Comparison of ENCODE assay signal across 16 cellular contexts in genomic region chr22:29998627-29999026, GRCh38.
DNase-seq lines count a peak whose midpoint lies in the region; ATAC-seq and TF ChIP-seq lines count a peak whose summit lies in the region.
"Had no signal": no experiment of that assay in that cellular context is flagged by ENCODE, and none has a peak within 500 bp of the region (broad histone marks: within the 10 kb centered on the region; RNA-seq: fewer than 3 reads in every experiment).

No MANE protein-coding gene starts in this region.

- H3K4me3 ChIP-seq in heart right ventricle, result no peak overlapping the region
- no peak overlapping the region for H3K4me3 ChIP-seq in urinary bladder (ENCODE audit: low read depth, low read length)
- H3K4me3 ChIP-seq: lower lobe of right lung, pancreas, skin epidermis had no signal

- no peaks in the 10 kb centered on the region for H3K27me3 ChIP-seq in heart right ventricle
- H3K27me3 ChIP-seq: pancreas had no signal

- WGBS in heart right ventricle, 2 donors, result 61 to 70% methylated on average over 4 of the region's 4 CpGs
- WGBS in urinary bladder, result 39% methylated on average over 4 of the region's 4 CpGs

- H3K36me3 Mint-ChIP-seq in endothelial cell (ENCODE audit: low read depth, unreplicated experiment), result peaks cover 18% of the 10 kb centered on the region

- no peak overlapping the region for H3K27ac ChIP-seq in heart right ventricle
- peak overlapping the region; percentile 10 for H3K27ac ChIP-seq in urinary bladder (ENCODE audit: low read depth)
- H3K27ac ChIP-seq: lower lobe of right lung, pancreas, skin epidermis had no signal

- no peaks in the 10 kb centered on the region for H3K9me3 Mint-ChIP-seq in endothelial cell (ENCODE audit: unreplicated experiment)
- H3K9me3 Mint-ChIP-seq: central memory CD8-positive, alpha-beta T cell had no signal

- no peaks in the 10 kb centered on the region for H3K9me3 ChIP-seq in heart right ventricle
- H3K9me3 ChIP-seq: lower lobe of right lung, pancreas had no signal

- H3K36me3 ChIP-seq in heart right ventricle, result peaks cover 0 to 69% (median 10%) of the 10 kb centered on the region in 9 donors
- H3K36me3 ChIP-seq in urinary bladder (ENCODE audit: insufficient read depth), result peaks cover 3% of the 10 kb centered on the region

- H3K4me1 Mint-ChIP-seq in endothelial cell (ENCODE audit: unreplicated experiment), result peaks cover 6% of the 10 kb centered on the region

- H3K27ac Mint-ChIP-seq in endothelial cell (ENCODE audit: unreplicated experiment), result no peak overlapping the region

- peak in 5 of 9 donors; percentile 17 to 53 (median 31) for TF ChIP-seq CTCF in heart right ventricle (IDR thresholded peaks at IDR 0.05)
- peak; percentile 74 for TF ChIP-seq CTCF in endothelial cell (IDR thresholded peaks at IDR 0.05; ENCODE audit: unreplicated experiment)

- intact Hi-C loops in heart right ventricle (cut with DNase I) (loop anchor here in 1 of 10 donors (10.0 kb wide), 1 partner anchor 164 kb away; the partner anchor contains the start of gene ASCC2), Right ventricle myocardium inferior (cut with DNase I) (loop anchor here (5.0 kb wide), 2 partner anchors 116 to 161 kb away; partner anchors contain the start of genes ASCC2 and MTMR3)

- ATAC-seq in heart right ventricle (no peak), Right ventricle myocardium inferior (no peak), HG03139 (IDR thresholded peaks at IDR 0.05; ENCODE audit: unreplicated experiment) (no peak), GM21360 (IDR thresholded peaks at IDR 0.05; ENCODE audit: unreplicated experiment) (no peak)
- ATAC-seq: lower lobe of right lung, pancreas had no signal

- DNase-seq in heart right ventricle (no peak), Right ventricle myocardium inferior (ENCODE audit: missing footprints) (no peak), LHCN-M2 (ENCODE audit: low read depth) (peak; percentile 28), endothelial cell (ENCODE audit: low spot score) (no peak), H4 (ENCODE audit: low spot score) (no peak)
- DNase-seq: activated CD4-positive, alpha-beta T cell treated with anti-CD3 and anti-CD28 coated beads, Interleukin-2, amount 50 U/mL, for 48 hours; KG1; lower lobe of right lung; NCI-H1436 treated with DMSO at 0.1 percent for 48 hours; pancreas; stimulated activated CD4-positive, alpha-beta T cell treated with anti-CD3 and anti-CD28 coated beads, Interleukin-4, amount 100 ng/mL, for 4 hours had no signal

- H3K27me3 Mint-ChIP-seq in endothelial cell (ENCODE audit: unreplicated experiment), result no peaks in the 10 kb centered on the region
- H3K27me3 Mint-ChIP-seq: central memory CD8-positive, alpha-beta T cell had no signal

- H3K4me3 Mint-ChIP-seq in endothelial cell (ENCODE audit: unreplicated experiment), result no peak overlapping the region
- H3K4me3 Mint-ChIP-seq: central memory CD8-positive, alpha-beta T cell had no signal

- H3K4me1 ChIP-seq in heart right ventricle (peaks cover 0 to 38% (median 12%) of the 10 kb centered on the region in 9 donors), urinary bladder (ENCODE audit: insufficient read depth) (peaks cover 2% of the 10 kb centered on the region)
